2 cellular contexts compared by ENCODE assay signal in genomic region chr19:48955308-48955958, GRCh38.
TF ChIP-seq lines count a peak whose summit lies in the region.

No MANE protein-coding gene starts in this region.

TF ChIP-seq in SK-N-SH, 30 proteins besides CTCF, POLR2A, EP300 and RAD21 (continued from another document):
- TF ChIP-seq ZBTB33 (IDR thresholded peaks at IDR 0.05; ENCODE audit: borderline replicate concordance, low read depth) (no peak), FOXJ3 (CRISPR knock-in tag; IDR thresholded peaks at IDR 0.05) (no peak), IRF3 (IDR thresholded peaks at IDR 0.05; ENCODE audit: low read depth, low read length) (no peak), MAX (IDR thresholded peaks at IDR 0.05; ENCODE audit: low read depth) (no peak)

TF ChIP-seq in SK-N-SH treated with all-trans-retinoic acid at 6 μM for 48 hours, 23 proteins besides CTCF, POLR2A, EP300 and RAD21 (continued from another document):
- TF ChIP-seq PATZ1 (CRISPR knock-in tag; IDR thresholded peaks at IDR 0.05; ENCODE audit: borderline replicate concordance) (no peak), SNAI2 (CRISPR knock-in tag; IDR thresholded peaks at IDR 0.05) (no peak), ZNF70 (CRISPR knock-in tag; IDR thresholded peaks at IDR 0.05) (no peak), RARB (CRISPR knock-in tag; IDR thresholded peaks at IDR 0.05) (no peak), CREB5 (CRISPR knock-in tag; IDR thresholded peaks at IDR 0.05; ENCODE audit: low read depth) (no peak), ZNF8 (CRISPR knock-in tag; IDR thresholded peaks at IDR 0.05) (no peak), TCF4 (CRISPR knock-in tag; IDR thresholded peaks at IDR 0.05; ENCODE audit: borderline replicate concordance) (no peak)
